In genomic region chr2:219386532-219387280, GRCh38 we compare ENCODE assay signal across 8 cellular contexts. TPM values are rescaled to one million over a fixed set of nuclear protein-coding genes. Genes with fewer than 3 reads are reported as not detected.
DNase-seq lines count a peak whose midpoint lies in the region; ATAC-seq and TF ChIP-seq lines count a peak whose summit lies in the region.

No MANE protein-coding gene starts in this region.

- H3K9me3 ChIP-seq in SU-DHL-6 (ENCODE audit: insufficient read depth, low read length) = no peaks in the 10 kb centered on the region
- no peaks in the 10 kb centered on the region for H3K9me3 ChIP-seq in esophagus muscularis mucosa

- no peak for TF ChIP-seq CTCF in SU-DHL-6 (IDR thresholded peaks at IDR 0.05; ENCODE audit: insufficient read depth, low read length, poor library complexity, severe bottlenecking)
- no peak for TF ChIP-seq CTCF in esophagus muscularis mucosa (IDR thresholded peaks at IDR 0.05)

- H3K4me3 ChIP-seq in GM08714 (ENCODE audit: low read length) (peak overlapping the region; percentile 91), SU-DHL-6 (ENCODE audit: insufficient read depth, low read length, poor library complexity, severe bottlenecking) (peak overlapping the region; percentile 79), esophagus muscularis mucosa (peak overlapping the region; percentile 67 to 96 (median 82)), rectal smooth muscle tissue (ENCODE audit: low read length) (peak overlapping the region; percentile 87)

- peak overlapping the region; percentile 94 for H2AFZ ChIP-seq in SU-DHL-6 (ENCODE audit: low read depth, low read length, severe bottlenecking)

- intact Hi-C loops in esophagus muscularis mucosa (cut with DNase I) = loop anchor here (10.0 kb wide), 1 partner anchor 212 kb away; the partner anchor contains the start of genes CNPPD1, RETREG2 and SLC23A3
- intact Hi-C loops in left colon (cut with DNase I, micrococcal nuclease) = no loop called here

- TF ChIP-seq EP300 in esophagus muscularis mucosa (IDR thresholded peaks at IDR 0.05) = no peak

- no peak overlapping the region for H3K27ac ChIP-seq in SU-DHL-6 (ENCODE audit: low read depth, low read length)
- H3K27ac ChIP-seq in esophagus muscularis mucosa (replicated peaks in 1 of 4) = peak overlapping the region; percentile 85 to 96 (median 93)
- H3K27ac ChIP-seq in rectal smooth muscle tissue (ENCODE audit: low read depth, low read length) = peak overlapping the region; percentile 90

- H3K9ac ChIP-seq in SU-DHL-6 (ENCODE audit: low read length) (peak overlapping the region; percentile 61), rectal smooth muscle tissue (ENCODE audit: low read length) (peak overlapping the region; percentile 72)

- H3K36me3 ChIP-seq in SU-DHL-6 (ENCODE audit: low read length) (no peaks in the 10 kb centered on the region), esophagus muscularis mucosa (peaks cover 31 to 49% (median 46%) of the 10 kb centered on the region in 4 donors), rectal smooth muscle tissue (ENCODE audit: control insufficient read depth, insufficient read depth, low read length) (peaks cover 37% of the 10 kb centered on the region)

- no peaks in the 10 kb centered on the region for H3K27me3 ChIP-seq in SU-DHL-6 (ENCODE audit: low read length)
- no peaks in the 10 kb centered on the region for H3K27me3 ChIP-seq in esophagus muscularis mucosa
- H3K27me3 ChIP-seq in rectal smooth muscle tissue (ENCODE audit: control insufficient read depth, insufficient read depth, low read length) = no peaks in the 10 kb centered on the region

- no peak for ATAC-seq in GM18861 (IDR thresholded peaks at IDR 0.05; ENCODE audit: unreplicated experiment)
- no peak for ATAC-seq in left colon

- 40% methylated on average over 19 of the region's 19 CpGs for WGBS in esophagus muscularis mucosa

- peak overlapping the region; percentile 81 for H3K4me2 ChIP-seq in SU-DHL-6 (ENCODE audit: low read depth, low read length, poor library complexity, severe bottlenecking)

- no peaks in the 10 kb centered on the region for H3K79me2 ChIP-seq in SU-DHL-6 (ENCODE audit: insufficient read depth, low read length)

- H3K9me2 ChIP-seq in SU-DHL-6 (replicated peaks; ENCODE audit: insufficient read depth, low read length) = no peaks in the 10 kb centered on the region

- no peak for TF ChIP-seq POLR2A in esophagus muscularis mucosa (IDR thresholded peaks at IDR 0.05; ENCODE audit: low read depth)

- no peaks in the 10 kb centered on the region for H4K20me1 ChIP-seq in SU-DHL-6 (ENCODE audit: low read depth, low read length)

- H3K4me1 ChIP-seq in esophagus muscularis mucosa (peaks cover 26 to 38% (median 30%) of the 10 kb centered on the region in 4 donors), rectal smooth muscle tissue (ENCODE audit: control insufficient read depth, insufficient read depth, low read length) (peaks cover 9% of the 10 kb centered on the region)

- H3F3A ChIP-seq in SU-DHL-6 (ENCODE audit: insufficient read depth) = no peaks in the 10 kb centered on the region

- DNase-seq in esophagus muscularis mucosa (ENCODE audit: extremely low spot score) (no peak), cortex of kidney (lab: John Stamatoyannopoulos, UW) (no peak), left colon (no peak), NCI-H226 (no peak)

RNA-seq across cellular contexts. Expression of gene DNPEP, which starts 1.0 kb away (rescaled TPM):
- total RNA-seq in esophagus muscularis mucosa (100 to 1,000 TPM in 1 of 4 donors, 10 to 100 TPM in 3; 44.9 to 102 (median 61.6) TPM), left colon (100 to 1,000 TPM in 1 of 2 donors, 10 to 100 TPM in 1; 94.2 to 130 TPM)

RNA-seq across cellular contexts. Expression of gene DES, which starts 31.5 kb away (rescaled TPM):
- total RNA-seq in esophagus muscularis mucosa (over 10,000 TPM; 19,781 to 23,770 (median 22,752) TPM), left colon (100 to 1,000 TPM in 1 of 2 donors, 10 to 100 TPM in 1; 18.5 to 706 TPM)

RNA-seq across cellular contexts. Expression of gene SPEG, which starts 47.9 kb away (rescaled TPM):
- total RNA-seq in esophagus muscularis mucosa (100 to 1,000 TPM; 115 to 251 (median 180) TPM), left colon (10 to 100 TPM in 1 of 2 donors, 1 to 10 TPM in 1; 2.9 to 29.4 TPM)

RNA-seq across cellular contexts. Expression of gene RESP18, which starts 54.2 kb away (rescaled TPM):
- total RNA-seq in esophagus muscularis mucosa = not detected
- total RNA-seq in left colon = not detected

Comparison
In these comparisons a context has a peak if more than half of its experiments do, and no peak if none do; other contexts are left out.
1. RNA of gene DES, which starts 31.5 kb away (total RNA-seq): 19,781 to 23,770 TPM in esophagus muscularis mucosa; 18.5 to 706 TPM in left colon; every median in the first group is over 10 times any median in the second.
2. Peak in every context shown above with its lines, with median percentiles within 50 percentile points of each other: H3K4me3 ChIP-seq.